ENCODE assay signal across 25 cellular contexts in the genomic region with DNA sequence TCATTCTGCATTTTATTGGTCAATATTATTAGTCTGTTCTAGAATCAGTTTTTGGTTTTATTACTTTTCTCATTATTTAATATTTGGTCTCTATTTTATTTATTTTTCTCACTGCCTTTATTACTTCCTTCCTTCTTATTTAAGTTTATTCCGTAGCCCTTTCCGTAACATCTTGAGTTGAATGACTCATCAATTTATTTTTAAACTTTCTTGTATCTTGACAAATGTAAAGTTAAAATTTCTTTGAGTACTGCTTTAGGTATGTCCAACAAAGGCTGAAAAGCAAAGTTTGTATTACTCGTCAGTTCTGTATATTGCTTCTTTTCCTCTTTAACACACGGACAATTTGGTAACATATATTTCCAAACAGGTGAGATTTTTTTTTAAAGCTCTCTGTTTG.
"Had no signal": no experiment of that assay in that cellular context is flagged by ENCODE, and none has a peak within 500 bp of the region (broad histone marks: within the 10 kb centered on the region; RNA-seq: fewer than 3 reads in every experiment).

No MANE protein-coding gene starts in this region.

- H3K4me1 ChIP-seq: esophagus muscularis mucosa, lower lobe of right lung, prostate gland, right atrium auricular region, spleen, testis, tibial artery had no signal

- H3K27ac ChIP-seq: esophagus muscularis mucosa, heart right ventricle, lower lobe of right lung, prostate gland, right atrium auricular region, skin epidermis, spleen, testis, tibial artery had no signal

- H3K27me3 ChIP-seq: esophagus muscularis mucosa, heart right ventricle, right atrium auricular region, spleen, testis, tibial artery had no signal

- DNase-seq: cortex of kidney; effector CD4-positive, alpha-beta T cell; endodermal cell; foreskin melanocyte; glutamatergic neuron; heart right ventricle; hypothalamus; immature natural killer cell; left ventricle myocardium superior; lower lobe of right lung; naive thymus-derived CD8-positive, alpha-beta T cell; nephron progenitor cell; nucleus accumbens; spleen; stimulated activated CD4-positive, alpha-beta T cell treated with anti-CD3 and anti-CD28 coated beads, Interleukin-4, amount 100 ng/mL, for 4 hours; stimulated activated naive CD8-positive, alpha-beta T cell treated with anti-CD3 and anti-CD28 coated beads, Interleukin-15, Interleukin-2, amounts not matched to agents 100 U/mL and 50 U/mL, for 24 hours; substantia nigra; testis; tibial artery had no signal

- H3K9me3 ChIP-seq: esophagus muscularis mucosa, heart right ventricle, lower lobe of right lung, prostate gland, right atrium auricular region, testis, tibial artery had no signal

- H3K4me3 ChIP-seq: esophagus muscularis mucosa, heart right ventricle, lower lobe of right lung, prostate gland, right atrium auricular region, skin epidermis, spleen, testis, tibial artery had no signal

- FAIRE-seq: keratinocyte had no signal

- H3K36me3 ChIP-seq: esophagus muscularis mucosa, heart right ventricle, lower lobe of right lung, prostate gland, right atrium auricular region, spleen, tibial artery had no signal

- ATAC-seq: heart right ventricle; left ventricle myocardium superior; lower lobe of right lung; naive thymus-derived CD8-positive, alpha-beta T cell; stimulated activated memory B cell treated with anti-CD40 and anti-IgM and Interleukin-4, amounts not matched to agents 10 μg/mL and 1 μg/mL and 100 μg/mL, for 72 hours; stimulated activated naive CD8-positive, alpha-beta T cell treated with anti-CD3 and anti-CD28 coated beads, Interleukin-15, Interleukin-2, amounts not matched to agents 100 U/mL and 50 U/mL, for 24 hours had no signal
